ENCODE assay signal across 26 cellular contexts in genomic region chr7:114689391-114689790, GRCh38.
"Had no signal": no experiment of that assay in that cellular context is flagged by ENCODE, and none has a peak within 500 bp of the region (broad histone marks: within the 10 kb centered on the region; RNA-seq: fewer than 3 reads in every experiment).

No MANE protein-coding gene starts in this region.

- H3K27me3 Mint-ChIP-seq: activated CD4-positive, alpha-beta T cell treated with anti-CD3 and anti-CD28 coated beads, Interleukin-2, amount 10 ng/mL, durations not matched to agents 7 days and 5 days; activated T-helper 17 cell treated with anti-CD3 and anti-CD28 coated beads, Interleukin-2, amount 50 U/mL, for 72 hours; central memory CD8-positive, alpha-beta T cell; natural killer cell treated with Interleukin-12 subunit alpha and Interleukin-12 subunit beta and Interleukin-15 and Interleukin-18, amount 100 ng/mL, for 72 hours had no signal

- ATAC-seq: activated CD8-positive, alpha-beta T cell treated with anti-CD3 and anti-CD28 coated beads for 36 hours; activated T-cell treated with anti-CD3 and anti-CD28 coated beads, Interleukin-2, amount 50 U/mL, for 4 hours; activated T-helper 17 cell treated with anti-CD3 and anti-CD28 coated beads, Interleukin-2, amount 50 U/mL, for 72 hours; left lung; lower lobe of right lung; mucosa of descending colon; natural killer cell treated with Interleukin-12 subunit alpha and Interleukin-12 subunit beta and Interleukin-15 and Interleukin-18, amount 100 ng/mL, for 72 hours; right lobe of liver had no signal

- H3K27ac ChIP-seq: breast epithelium, left lung, lower lobe of right lung, neutrophil, right lobe of liver, tibial nerve had no signal

- H3K4me1 ChIP-seq: breast epithelium, left lung, lower lobe of right lung, right lobe of liver, tibial nerve had no signal

- H3K36me3 Mint-ChIP-seq: natural killer cell treated with Interleukin-12 subunit alpha and Interleukin-12 subunit beta and Interleukin-15 and Interleukin-18, amount 100 ng/mL, for 72 hours had no signal

- H3K4me3 Mint-ChIP-seq: activated CD4-positive, alpha-beta T cell treated with anti-CD3 and anti-CD28 coated beads, Interleukin-2, amount 10 ng/mL, durations not matched to agents 7 days and 5 days; activated CD8-positive, alpha-beta T cell treated with anti-CD3 and anti-CD28 coated beads for 36 hours; activated T-cell treated with anti-CD3 and anti-CD28 coated beads, Interleukin-2, amount 50 U/mL, for 4 hours; activated T-helper 17 cell treated with anti-CD3 and anti-CD28 coated beads, Interleukin-2, amount 50 U/mL, for 72 hours; central memory CD8-positive, alpha-beta T cell; natural killer cell treated with Interleukin-12 subunit alpha and Interleukin-12 subunit beta and Interleukin-15 and Interleukin-18, amount 100 ng/mL, for 72 hours had no signal

- H3K9me3 Mint-ChIP-seq: activated CD4-positive, alpha-beta T cell treated with anti-CD3 and anti-CD28 coated beads, Interleukin-2, amount 10 ng/mL, durations not matched to agents 7 days and 5 days; activated CD8-positive, alpha-beta T cell treated with anti-CD3 and anti-CD28 coated beads for 36 hours; activated T-cell treated with anti-CD3 and anti-CD28 coated beads, Interleukin-2, amount 50 U/mL, for 4 hours; activated T-helper 17 cell treated with anti-CD3 and anti-CD28 coated beads, Interleukin-2, amount 50 U/mL, for 72 hours; central memory CD8-positive, alpha-beta T cell had no signal

- H3K4me3 ChIP-seq: breast epithelium, left lung, lower lobe of right lung, mucosa of descending colon, right lobe of liver, tibial nerve had no signal

- H3K27me3 ChIP-seq: breast epithelium, left lung, neutrophil, right lobe of liver, tibial nerve had no signal

- DNase-seq: activated CD4-positive, alpha-beta T cell treated with anti-CD3 and anti-CD28 coated beads for 1 hour; activated CD4-positive, alpha-beta T cell treated with anti-CD3 and anti-CD28 coated beads, Interleukin-2, amount 10 ng/mL, durations not matched to agents 7 days and 5 days; activated CD8-positive, alpha-beta T cell treated with anti-CD3 and anti-CD28 coated beads for 36 hours; activated gamma-delta T cell treated with Interleukin-2 at 50 U/mL for 16 hours; activated naive CD4-positive, alpha-beta T cell treated with anti-CD3 and anti-CD28 coated beads, Interleukin-2, amount 50 U/mL, for 16 hours; activated T-cell treated with anti-CD3 and anti-CD28 coated beads, Interleukin-2, amount 50 U/mL, for 4 hours; amygdala; dermis blood vessel endothelial cell; effector CD4-positive, alpha-beta T cell; erythroblast; head of caudate nucleus; hippocampal formation; kidney glomerular epithelial cell; left lung; lower lobe of right lung; mucosa of descending colon; right lobe of liver; stimulated activated CD4-positive, alpha-beta T cell treated with anti-CD3 and anti-CD28 coated beads, Interleukin-2, amount 100 ng/mL, for 48 hours; stimulated activated naive CD4-positive, alpha-beta T cell treated with Interleukin-2 at 50 U/mL for 16 hours; T-helper 2 cell had no signal

- H3K36me3 ChIP-seq: breast epithelium, left lung, lower lobe of right lung, neutrophil, tibial nerve had no signal

- H3K27ac Mint-ChIP-seq: activated CD4-positive, alpha-beta T cell treated with anti-CD3 and anti-CD28 coated beads, Interleukin-2, amount 10 ng/mL, durations not matched to agents 7 days and 5 days; activated CD8-positive, alpha-beta T cell treated with anti-CD3 and anti-CD28 coated beads for 36 hours; activated T-helper 17 cell treated with anti-CD3 and anti-CD28 coated beads, Interleukin-2, amount 50 U/mL, for 72 hours; natural killer cell treated with Interleukin-12 subunit alpha and Interleukin-12 subunit beta and Interleukin-15 and Interleukin-18, amount 100 ng/mL, for 72 hours had no signal

- H3K4me1 Mint-ChIP-seq: activated CD4-positive, alpha-beta T cell treated with anti-CD3 and anti-CD28 coated beads, Interleukin-2, amount 10 ng/mL, durations not matched to agents 7 days and 5 days; activated T-helper 17 cell treated with anti-CD3 and anti-CD28 coated beads, Interleukin-2, amount 50 U/mL, for 72 hours; central memory CD8-positive, alpha-beta T cell had no signal

- H3K9me3 ChIP-seq: breast epithelium, left lung, lower lobe of right lung, mucosa of descending colon, neutrophil, right lobe of liver, tibial nerve had no signal
